In genomic region chr5:109409844-109410388, GRCh38 we compare ENCODE assay signal across 1 cellular context.
TF ChIP-seq lines count a peak whose summit lies in the region.

Gene PJA2 (minus strand): TSS chr5:109409974. CDS start chr5:109383433, 26,541 bp downstream.

TF ChIP-seq in HepG2, 621 proteins besides CTCF, POLR2A, EP300 and RAD21 (continued from another document):
- TF ChIP-seq LRRFIP1 (CRISPR knock-in tag; conservative IDR thresholded peaks at IDR 0.05): no peak
- TF ChIP-seq CCAR2 (optimal IDR thresholded peaks at IDR 0.05; ENCODE audit: low read depth, low read length): peak; percentile 26
- TF ChIP-seq SMAD1 (CRISPR knock-in tag; IDR thresholded peaks at IDR 0.05; ENCODE audit: borderline replicate concordance, low read depth): 0 out of 2 replicates have a peak, but pooled peaks have one; percentile 22
- TF ChIP-seq HMGXB4 (CRISPR knock-in tag; IDR thresholded peaks at IDR 0.05; ENCODE audit: borderline replicate concordance in 1 of 2, low read depth in 1 of 2): peak; percentile 7 to 40; a peak in 1 of 4 replicates
- TF ChIP-seq CREM (IDR thresholded peaks at IDR 0.05): peak; percentile 67
- TF ChIP-seq CREM (CRISPR knock-in tag; IDR thresholded peaks at IDR 0.05): no peak
- no peak; the same call in 1 of the 2 replicates for TF ChIP-seq BORCS8-MEF2B (CRISPR knock-in tag; IDR thresholded peaks at IDR 0.05)
- TF ChIP-seq NFYB (CRISPR knock-in tag; IDR thresholded peaks at IDR 0.05): peak; percentile 89
- peak; percentile 83 for TF ChIP-seq DMAP1 (CRISPR knock-in tag; IDR thresholded peaks at IDR 0.05)
- TF ChIP-seq GFI1 (CRISPR knock-in tag; IDR thresholded peaks at IDR 0.05; ENCODE audit: borderline replicate concordance): no peak
- TF ChIP-seq NFKB2 (CRISPR knock-in tag; IDR thresholded peaks at IDR 0.05; ENCODE audit: borderline replicate concordance): no peak; the same call in 1 of the 2 replicates
- TF ChIP-seq SP2 (CRISPR knock-in tag; IDR thresholded peaks at IDR 0.05): peak; percentile 93
- 0 out of 2 replicates have a peak, but pooled peaks have one; percentile 80 for TF ChIP-seq SNAPC2 (CRISPR knock-in tag; IDR thresholded peaks at IDR 0.05)
- peak; percentile 35 for TF ChIP-seq SRSF1 (optimal IDR thresholded peaks at IDR 0.05; ENCODE audit: low read depth, low read length)
- peak; percentile 36; the same call in 1 of the 2 replicates for TF ChIP-seq MYC (CRISPR knock-in tag; IDR thresholded peaks at IDR 0.05; ENCODE audit: borderline replicate concordance)
- TF ChIP-seq ZNF160 (CRISPR knock-in tag; IDR thresholded peaks at IDR 0.05): 0 out of 2 replicates have a peak, but pooled peaks have one; percentile 8
- TF ChIP-seq ZNF7 (CRISPR knock-in tag; IDR thresholded peaks at IDR 0.05): 0 out of 2 replicates have a peak, but pooled peaks have one; percentile 44
- TF ChIP-seq ZMYM4 (CRISPR knock-in tag; IDR thresholded peaks at IDR 0.05): peak; percentile 91
- peak; percentile 74; the same call in 1 of the 2 replicates for TF ChIP-seq CBFB (CRISPR knock-in tag; IDR thresholded peaks at IDR 0.05)
- no peak; the same call in 1 of the 2 replicates for TF ChIP-seq ZNF574 (CRISPR knock-in tag; IDR thresholded peaks at IDR 0.05)
- no peak for TF ChIP-seq MTF1 (CRISPR knock-in tag; IDR thresholded peaks at IDR 0.05)
- TF ChIP-seq LCORL (IDR thresholded peaks at IDR 0.05): no peak
- peak; percentile 7; the same call in 1 of the 2 replicates for TF ChIP-seq LCORL (CRISPR knock-in tag; IDR thresholded peaks at IDR 0.05)
- peak; percentile 61; the same call in 1 of the 2 replicates for TF ChIP-seq SKIL (CRISPR knock-in tag; IDR thresholded peaks at IDR 0.05; ENCODE audit: borderline replicate concordance)
- TF ChIP-seq SP4 (CRISPR knock-in tag; IDR thresholded peaks at IDR 0.05): peak; percentile 87
- TF ChIP-seq NPAS2 (CRISPR knock-in tag; IDR thresholded peaks at IDR 0.05; ENCODE audit: borderline replicate concordance): no peak
- TF ChIP-seq YY1 (IDR thresholded peaks at IDR 0.05; ENCODE audit: insufficient read depth, insufficient replicate concordance, low read depth, low read length): peak; percentile 8
- TF ChIP-seq XRCC5 (optimal IDR thresholded peaks at IDR 0.05; ENCODE audit: low read length): peak; percentile 50
- 0 out of 2 replicates have a peak, but pooled peaks have one; percentile 4 for TF ChIP-seq ZNF101 (CRISPR knock-in tag; IDR thresholded peaks at IDR 0.05; ENCODE audit: borderline replicate concordance, low read depth)
- peak; percentile 52 for TF ChIP-seq ZGPAT (CRISPR knock-in tag; IDR thresholded peaks at IDR 0.05)
- no peak for TF ChIP-seq REXO4 (CRISPR knock-in tag; IDR thresholded peaks at IDR 0.05; ENCODE audit: borderline replicate concordance)
- TF ChIP-seq ZNF605 (CRISPR knock-in tag; IDR thresholded peaks at IDR 0.05): peak; percentile 43; the same call in 1 of the 2 replicates
- 0 out of 2 replicates have a peak, but pooled peaks have one; percentile 43 for TF ChIP-seq KDM4B (CRISPR knock-in tag; IDR thresholded peaks at IDR 0.05)
